In the genomic region with DNA sequence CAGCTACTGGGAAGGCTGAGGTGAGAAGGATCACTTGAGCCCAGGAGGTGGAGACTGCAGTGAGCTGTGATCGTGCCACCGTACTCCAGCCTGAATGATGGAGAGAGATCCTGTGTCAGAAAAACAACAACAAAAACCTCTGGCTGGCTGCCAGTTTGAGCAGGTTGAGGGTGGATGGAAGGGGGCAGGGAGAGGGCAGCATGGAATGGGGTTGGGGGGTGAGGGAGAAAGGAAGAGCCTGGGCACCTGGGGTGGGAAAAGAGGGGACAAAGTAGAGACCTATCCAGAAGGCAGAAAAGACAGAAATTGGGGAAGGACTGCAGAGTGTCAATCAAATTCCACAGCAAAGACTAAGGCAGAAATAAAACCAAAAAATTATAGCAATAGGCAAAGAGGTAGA, we compare ENCODE assay signal across 8 cellular contexts. TPM values are rescaled to one million over a fixed set of nuclear protein-coding genes. Genes with fewer than 3 reads are reported as not detected.
DNase-seq lines count a peak whose midpoint lies in the region; ATAC-seq and TF ChIP-seq lines count a peak whose summit lies in the region.

No MANE protein-coding gene starts in this region.

- no peaks in the 10 kb centered on the region for H3K27me3 ChIP-seq in ectodermal cell (ENCODE audit: control insufficient read depth, insufficient read depth, low read length, poor library complexity, severe bottlenecking)
- no peaks in the 10 kb centered on the region for H3K27me3 ChIP-seq in body of pancreas

- no peaks in the 10 kb centered on the region for H3K27me3 Mint-ChIP-seq in activated CD4-positive, alpha-beta T cell treated with anti-CD3 and anti-CD28 coated beads for 36 hours
- no peaks in the 10 kb centered on the region for H3K27me3 Mint-ChIP-seq in stimulated activated naive CD8-positive, alpha-beta T cell treated with anti-CD3 and anti-CD28 coated beads, Interleukin-15, amount 100 ng/mL, for 72 hours

- in situ Hi-C loops in GM13977 (cut with MboI; ENCODE audit: low pct_unique_long_range_greater_than_20kb, low sequenced_read_pairs, unreplicated experiment), result no loop called here

- no peaks in the 10 kb centered on the region for H3K9me3 Mint-ChIP-seq in activated CD4-positive, alpha-beta T cell treated with anti-CD3 and anti-CD28 coated beads for 36 hours (ENCODE audit: low read depth)
- H3K9me3 Mint-ChIP-seq in stimulated activated naive CD8-positive, alpha-beta T cell treated with anti-CD3 and anti-CD28 coated beads, Interleukin-15, amount 100 ng/mL, for 72 hours, result no peaks in the 10 kb centered on the region

- H3K4me3 ChIP-seq in ectodermal cell (ENCODE audit: insufficient read depth, low read depth, low read length) (no peak overlapping the region), body of pancreas (no peak overlapping the region)

- H3K27ac Mint-ChIP-seq in activated CD4-positive, alpha-beta T cell treated with anti-CD3 and anti-CD28 coated beads for 36 hours, result peak overlapping the region; percentile 94
- peak overlapping the region; percentile 99 for H3K27ac Mint-ChIP-seq in stimulated activated naive CD8-positive, alpha-beta T cell treated with anti-CD3 and anti-CD28 coated beads, Interleukin-15, amount 100 ng/mL, for 72 hours

- peak; percentile 14 for DNase-seq in activated CD4-positive, alpha-beta T cell treated with anti-CD3 and anti-CD28 coated beads for 36 hours
- DNase-seq in activated CD4-positive, alpha-beta T cell treated with anti-CD3 and anti-CD28 coated beads, Interleukin-2, amount 50 U/mL, for 4 hours, result no peak
- DNase-seq in NCI-H345 treated with DMSO at 0.1 percent for 48 hours (lab: John Stamatoyannopoulos, UW; ENCODE audit: unreplicated experiment) (peak; percentile 32), GM13977 (ENCODE audit: low spot score) (no peak), body of pancreas (no peak)
- DNase-seq in stimulated activated naive CD8-positive, alpha-beta T cell treated with anti-CD3 and anti-CD28 coated beads, Interleukin-15, amount 100 ng/mL, for 72 hours, result no peak

- H3K27ac ChIP-seq in ectodermal cell (ENCODE audit: insufficient read depth, low read depth, low read length, poor library complexity, severe bottlenecking) (peak overlapping the region; percentile 38), body of pancreas (peak overlapping the region in 1 of 4 donors; percentile 55)

- no peak for TF ChIP-seq POLR2A in body of pancreas (IDR thresholded peaks at IDR 0.05)

- H3K36me3 ChIP-seq in ectodermal cell (ENCODE audit: control insufficient read depth, insufficient read depth, low read length), result peaks cover 25% of the 10 kb centered on the region
- H3K36me3 ChIP-seq in body of pancreas (replicated peaks in 1 of 2; ENCODE audit: insufficient read depth in 1 of 2, low read depth in 2 of 2), result no peaks in the 10 kb centered on the region

- H3K4me3 Mint-ChIP-seq in activated CD4-positive, alpha-beta T cell treated with anti-CD3 and anti-CD28 coated beads for 36 hours, result peak overlapping the region; percentile 94
- peak overlapping the region; percentile 93 to 98 for H3K4me3 Mint-ChIP-seq in stimulated activated naive CD8-positive, alpha-beta T cell treated with anti-CD3 and anti-CD28 coated beads, Interleukin-15, amount 100 ng/mL, for 72 hours

- peaks cover 28% of the 10 kb centered on the region for H3K4me1 Mint-ChIP-seq in activated CD4-positive, alpha-beta T cell treated with anti-CD3 and anti-CD28 coated beads for 36 hours
- H3K4me1 Mint-ChIP-seq in stimulated activated naive CD8-positive, alpha-beta T cell treated with anti-CD3 and anti-CD28 coated beads, Interleukin-15, amount 100 ng/mL, for 72 hours, result peaks cover 60% of the 10 kb centered on the region

- CTCF ChIA-PET in activated CD4-positive, alpha-beta T cell treated with anti-CD3 and anti-CD28 coated beads for 36 hours (lab: Charles Lee), result interaction anchor here (1.0 to 2.2 kb wide), 4 partner anchors 17 to 57 kb away, joined by 3 to 17 read pairs (median 6); no protein-coding TSS in a partner anchor

- no peak for ATAC-seq in activated CD4-positive, alpha-beta T cell treated with anti-CD3 and anti-CD28 coated beads for 36 hours
- no peak for ATAC-seq in stimulated activated naive CD8-positive, alpha-beta T cell treated with anti-CD3 and anti-CD28 coated beads, Interleukin-15, amount 100 ng/mL, for 72 hours
- ATAC-seq in HG03135 (IDR thresholded peaks at IDR 0.05; ENCODE audit: unreplicated experiment) (no peak), body of pancreas (no peak)

- WGBS in ectodermal cell, 2 experiments, result 89 to 91% methylated on average over 2 of the region's 2 CpGs
- WGBS in body of pancreas, 2 donors, result 24 to 62% methylated on average over 2 of the region's 2 CpGs

- H3K9me3 ChIP-seq in ectodermal cell (ENCODE audit: control insufficient read depth, low read length), result no peaks in the 10 kb centered on the region
- H3K9me3 ChIP-seq in body of pancreas, result no peaks in the 10 kb centered on the region

- H3K4me1 ChIP-seq in ectodermal cell (ENCODE audit: control insufficient read depth, insufficient read depth, low read length), result peaks cover 23% of the 10 kb centered on the region
- H3K4me1 ChIP-seq in body of pancreas, result peaks cover 50% of the 10 kb centered on the region

- TF ChIP-seq CTCF in GM13977 (IDR thresholded peaks at IDR 0.05; ENCODE audit: extremely low read depth, insufficient read depth, missing control alignments) (no peak), body of pancreas (IDR thresholded peaks at IDR 0.05) (no peak)

- intact Hi-C loops in activated CD4-positive, alpha-beta T cell treated with anti-CD3 and anti-CD28 coated beads for 36 hours (cut with DNase I, micrococcal nuclease), result no loop called here
- intact Hi-C loops in body of pancreas (cut with DNase I), result no loop called here

- peaks cover 73% of the 10 kb centered on the region for H3K36me3 Mint-ChIP-seq in activated CD4-positive, alpha-beta T cell treated with anti-CD3 and anti-CD28 coated beads for 36 hours (ENCODE audit: low read depth)

- POLR2A ChIA-PET in activated CD4-positive, alpha-beta T cell treated with anti-CD3 and anti-CD28 coated beads for 36 hours (lab: Charles Lee), result no interaction called here

RNA-seq across cellular contexts. Expression of a gene that starts 4.7 kb away (rescaled TPM):
- total RNA-seq in activated CD4-positive, alpha-beta T cell treated with anti-CD3 and anti-CD28 coated beads for 36 hours, result 100 to 1,000 TPM; 200 to 227 TPM
- polyA plus RNA-seq in ectodermal cell (2013, experiment 1 of 4), result 117 TPM
- polyA plus RNA-seq in ectodermal cell (2013, experiment 2 of 4), result 120 TPM
- 78.6 TPM for polyA plus RNA-seq in ectodermal cell (2013, experiment 3 of 4)
- 80.7 TPM for polyA plus RNA-seq in ectodermal cell (2013, experiment 4 of 4)
- 10 to 100 TPM; 31.4 to 39.2 TPM for total RNA-seq in body of pancreas

RNA-seq across cellular contexts. Expression of a gene that starts 37.4 kb away (rescaled TPM):
- 10 to 100 TPM; 56.4 to 56.8 TPM for total RNA-seq in activated CD4-positive, alpha-beta T cell treated with anti-CD3 and anti-CD28 coated beads for 36 hours
- 129 TPM for polyA plus RNA-seq in ectodermal cell (2013, experiment 1 of 4)
- polyA plus RNA-seq in ectodermal cell (2013, experiment 2 of 4), result 132 TPM
- 93.6 TPM for polyA plus RNA-seq in ectodermal cell (2013, experiment 3 of 4)
- polyA plus RNA-seq in ectodermal cell (2013, experiment 4 of 4), result 96.1 TPM
- total RNA-seq in body of pancreas, result 10 to 100 TPM; 51.4 to 55.5 TPM

RNA-seq across cellular contexts. Expression of a gene that starts 37.8 kb away (rescaled TPM):
- 10 to 100 TPM; 12.1 to 16.2 TPM for total RNA-seq in activated CD4-positive, alpha-beta T cell treated with anti-CD3 and anti-CD28 coated beads for 36 hours
- 37.5 TPM for polyA plus RNA-seq in ectodermal cell (2013, experiment 1 of 4)
- 41.8 TPM for polyA plus RNA-seq in ectodermal cell (2013, experiment 2 of 4)
- 30.9 TPM for polyA plus RNA-seq in ectodermal cell (2013, experiment 3 of 4)
- polyA plus RNA-seq in ectodermal cell (2013, experiment 4 of 4), result 32.6 TPM
- total RNA-seq in body of pancreas, result 10 to 100 TPM in 1 of 2 donors, 1 to 10 TPM in 1; 8.8 to 13.2 TPM

Comparison
In these comparisons a context has a peak if more than half of its experiments do, and no peak if none do; other contexts are left out.
1. DNase-seq: peak in activated CD4-positive, alpha-beta T cell treated with anti-CD3 and anti-CD28 coated beads for 36 hours (single experiment) and NCI-H345 treated with DMSO at 0.1 percent for 48 hours (single experiment); none in activated CD4-positive, alpha-beta T cell treated with anti-CD3 and anti-CD28 coated beads, Interleukin-2, amount 50 U/mL, for 4 hours (0 of 2), stimulated activated naive CD8-positive, alpha-beta T cell treated with anti-CD3 and anti-CD28 coated beads, Interleukin-15, amount 100 ng/mL, for 72 hours (0 of 2), GM13977 (single experiment) and body of pancreas (0 of 4).
2. RNA of a gene that starts 4.7 kb away (total RNA-seq): 200 to 227 TPM in activated CD4-positive, alpha-beta T cell treated with anti-CD3 and anti-CD28 coated beads for 36 hours; 31.4 to 39.2 TPM in body of pancreas; every median in the first group is over 4 times any median in the second.